36 cellular contexts compared by ENCODE assay signal in genomic region chr16:86877835-86878234, GRCh38.
"Had no signal": no experiment of that assay in that cellular context is flagged by ENCODE, and none has a peak within 500 bp of the region (broad histone marks: within the 10 kb centered on the region; RNA-seq: fewer than 3 reads in every experiment).

No MANE protein-coding gene starts in this region.

- H3K36me3 Mint-ChIP-seq: activated naive CD4-positive, alpha-beta T cell treated with anti-CD3 and anti-CD28 coated beads, Interleukin-2, amount 50 U/mL, for 24 hours; activated naive CD8-positive, alpha-beta T cell treated with anti-CD3 and anti-CD28 coated beads for 36 hours; brain had no signal

- H3K36me3 ChIP-seq: adrenal gland, breast epithelium, cardiac muscle cell, esophagus muscularis mucosa, heart left ventricle, WERI-Rb-1 had no signal

- ATAC-seq: activated CD4-positive, CD25-positive, alpha-beta regulatory T cell treated with anti-CD3 and anti-CD28 coated beads, Interleukin-2, amount 50 U/mL, for 24 hours; activated CD8-positive, alpha-beta T cell treated with anti-CD3 and anti-CD28 coated beads for 36 hours; activated naive CD8-positive, alpha-beta T cell treated with anti-CD3 and anti-CD28 coated beads, Interleukin-2, amount 50 U/mL, for 24 hours; activated T-cell treated with anti-CD3 and anti-CD28 coated beads, Interleukin-2, amount 50 U/mL, for 4 hours; heart left ventricle; T-helper 17 cell had no signal

- H3K27me3 ChIP-seq: cardiac muscle cell had no signal

- H3K4me3 Mint-ChIP-seq: activated B cell treated with CpG ODN at 0.5 μM for 24 hours; activated CD8-positive, alpha-beta T cell treated with anti-CD3 and anti-CD28 coated beads for 36 hours; activated naive CD4-positive, alpha-beta T cell treated with anti-CD3 and anti-CD28 coated beads for 36 hours; activated naive CD4-positive, alpha-beta T cell treated with anti-CD3 and anti-CD28 coated beads, Interleukin-2, amount 50 U/mL, for 24 hours; activated naive CD8-positive, alpha-beta T cell treated with anti-CD3 and anti-CD28 coated beads for 36 hours; activated naive CD8-positive, alpha-beta T cell treated with anti-CD3 and anti-CD28 coated beads, Interleukin-2, amount 50 U/mL, for 24 hours; activated T-cell treated with anti-CD3 and anti-CD28 coated beads, Interleukin-2, amount 50 U/mL, for 4 hours; activated T-helper 1 cell treated with anti-CD3 and anti-CD28 coated beads, Interleukin-12 subunit alpha, Interleukin-12 subunit beta, Interleukin-2, Interleukin-4 antibody, amounts not matched to agents 30 ng/mL and 10 ng/mL and 1 ng/mL, durations not matched to agents 14 hours and 24 hours and 36 hours; central memory CD8-positive, alpha-beta T cell; dendritic cell treated with granulocyte-macrophage colony-stimulating factor and Interleukin-4, amounts not matched to agents 40 ng/mL and 50 ng/mL, for 4 days; endodermal cell; T-helper 17 cell; T-helper 2 cell treated with Interferon-gamma antibody and Interleukin-4, amounts not matched to agents 5 μg/mL and 100 μg/mL, for 36 hours had no signal

- H3K27ac Mint-ChIP-seq: activated B cell treated with CpG ODN at 0.5 μM for 24 hours; activated CD8-positive, alpha-beta T cell treated with anti-CD3 and anti-CD28 coated beads for 36 hours; activated naive CD4-positive, alpha-beta T cell treated with anti-CD3 and anti-CD28 coated beads for 36 hours; activated naive CD4-positive, alpha-beta T cell treated with anti-CD3 and anti-CD28 coated beads, Interleukin-2, amount 50 U/mL, for 24 hours; activated naive CD8-positive, alpha-beta T cell treated with anti-CD3 and anti-CD28 coated beads for 36 hours; activated naive CD8-positive, alpha-beta T cell treated with anti-CD3 and anti-CD28 coated beads, Interleukin-2, amount 50 U/mL, for 24 hours; activated T-helper 1 cell treated with anti-CD3 and anti-CD28 coated beads, Interleukin-12 subunit alpha, Interleukin-12 subunit beta, Interleukin-2, Interleukin-4 antibody, amounts not matched to agents 30 ng/mL and 10 ng/mL and 1 ng/mL, durations not matched to agents 14 hours and 24 hours and 36 hours; activated T-helper 2 cell treated with anti-CD3 and anti-CD28 coated beads, Interferon-gamma antibody, Interleukin-2, Interleukin-4, amounts not matched to agents 10 μg/mL and 5 μg/mL and 100 μg/mL, durations not matched to agents 14 hours and 24 hours and 36 hours; dendritic cell treated with granulocyte-macrophage colony-stimulating factor and Interleukin-4, amounts not matched to agents 40 ng/mL and 50 ng/mL, for 4 days; endodermal cell; T-helper 17 cell; T-helper 2 cell treated with Interferon-gamma antibody and Interleukin-4, amounts not matched to agents 5 μg/mL and 100 μg/mL, for 36 hours had no signal

- H3K4me1 Mint-ChIP-seq: activated B cell treated with CpG ODN at 0.5 μM for 24 hours; activated naive CD4-positive, alpha-beta T cell treated with anti-CD3 and anti-CD28 coated beads, Interleukin-2, amount 50 U/mL, for 24 hours; activated naive CD8-positive, alpha-beta T cell treated with anti-CD3 and anti-CD28 coated beads for 36 hours; activated naive CD8-positive, alpha-beta T cell treated with anti-CD3 and anti-CD28 coated beads, Interleukin-2, amount 50 U/mL, for 24 hours; central memory CD8-positive, alpha-beta T cell; endodermal cell; T-helper 17 cell had no signal

- FAIRE-seq: frontal cortex had no signal

- H3K27ac ChIP-seq: adrenal gland, breast epithelium, cardiac muscle cell, coronary artery, dorsolateral prefrontal cortex, esophagus muscularis mucosa, heart left ventricle, WERI-Rb-1 had no signal

- H3K4me1 ChIP-seq: adrenal gland, breast epithelium had no signal

- H3K4me3 ChIP-seq: adrenal gland, breast epithelium, cardiac muscle cell, coronary artery, dorsolateral prefrontal cortex, esophagus muscularis mucosa, heart left ventricle had no signal

- H3K9me3 Mint-ChIP-seq: activated B cell treated with CpG ODN at 0.5 μM for 24 hours; activated CD8-positive, alpha-beta T cell treated with anti-CD3 and anti-CD28 coated beads for 36 hours; activated naive CD4-positive, alpha-beta T cell treated with anti-CD3 and anti-CD28 coated beads for 36 hours; activated naive CD4-positive, alpha-beta T cell treated with anti-CD3 and anti-CD28 coated beads, Interleukin-2, amount 50 U/mL, for 24 hours; activated naive CD8-positive, alpha-beta T cell treated with anti-CD3 and anti-CD28 coated beads for 36 hours; activated naive CD8-positive, alpha-beta T cell treated with anti-CD3 and anti-CD28 coated beads, Interleukin-2, amount 50 U/mL, for 24 hours; activated T-cell treated with anti-CD3 and anti-CD28 coated beads, Interleukin-2, amount 50 U/mL, for 4 hours; activated T-helper 1 cell treated with anti-CD3 and anti-CD28 coated beads, Interleukin-12 subunit alpha, Interleukin-12 subunit beta, Interleukin-2, Interleukin-4 antibody, amounts not matched to agents 30 ng/mL and 10 ng/mL and 1 ng/mL, durations not matched to agents 14 hours and 24 hours and 36 hours; activated T-helper 2 cell treated with anti-CD3 and anti-CD28 coated beads, Interferon-gamma antibody, Interleukin-2, Interleukin-4, amounts not matched to agents 10 μg/mL and 5 μg/mL and 100 μg/mL, durations not matched to agents 14 hours and 24 hours and 36 hours; dendritic cell treated with granulocyte-macrophage colony-stimulating factor and Interleukin-4, amounts not matched to agents 40 ng/mL and 50 ng/mL, for 4 days; T-helper 2 cell treated with Interferon-gamma antibody and Interleukin-4, amounts not matched to agents 5 μg/mL and 100 μg/mL, for 36 hours had no signal

- DNase-seq: activated B cell treated with CpG ODN at 0.5 μM for 24 hours; activated CD4-positive, alpha-beta T cell treated with anti-CD3 and anti-CD28 coated beads for 48 hours; activated CD4-positive, alpha-beta T cell treated with anti-CD3 and anti-CD28 coated beads, Interleukin-2, amount 50 U/mL, for 1 hour; activated CD4-positive, alpha-beta T cell treated with anti-CD3 and anti-CD28 coated beads, Interleukin-2, amount 50 U/mL, for 48 hours; activated CD8-positive, alpha-beta memory T cell treated with anti-CD3 and anti-CD28 coated beads for 24 hours; activated CD8-positive, alpha-beta T cell treated with anti-CD3 and anti-CD28 coated beads for 36 hours; activated effector memory CD4-positive, alpha-beta T cell treated with anti-CD3 and anti-CD28 coated beads, Interleukin-2, amount 50 U/mL, for 16 hours; activated naive CD4-positive, alpha-beta T cell treated with anti-CD3 and anti-CD28 coated beads for 36 hours; activated naive CD8-positive, alpha-beta T cell treated with anti-CD3 and anti-CD28 coated beads for 36 hours; activated naive CD8-positive, alpha-beta T cell treated with anti-CD3 and anti-CD28 coated beads, Interleukin-2, amount 50 U/mL, for 24 hours; activated T-cell treated with anti-CD3 and anti-CD28 coated beads, Interleukin-2, amount 50 U/mL, for 4 hours; adrenal gland; amygdala; dorsolateral prefrontal cortex; effector memory CD4-positive, alpha-beta T cell; endodermal cell; erythroblast; glutamatergic neuron; heart left ventricle; T-helper 1 cell; T-helper 17 cell; T1000; WERI-Rb-1 had no signal

- H3K9me3 ChIP-seq: adrenal gland had no signal
